Comparison of ENCODE assay signal across 1 cellular context in the genomic region with DNA sequence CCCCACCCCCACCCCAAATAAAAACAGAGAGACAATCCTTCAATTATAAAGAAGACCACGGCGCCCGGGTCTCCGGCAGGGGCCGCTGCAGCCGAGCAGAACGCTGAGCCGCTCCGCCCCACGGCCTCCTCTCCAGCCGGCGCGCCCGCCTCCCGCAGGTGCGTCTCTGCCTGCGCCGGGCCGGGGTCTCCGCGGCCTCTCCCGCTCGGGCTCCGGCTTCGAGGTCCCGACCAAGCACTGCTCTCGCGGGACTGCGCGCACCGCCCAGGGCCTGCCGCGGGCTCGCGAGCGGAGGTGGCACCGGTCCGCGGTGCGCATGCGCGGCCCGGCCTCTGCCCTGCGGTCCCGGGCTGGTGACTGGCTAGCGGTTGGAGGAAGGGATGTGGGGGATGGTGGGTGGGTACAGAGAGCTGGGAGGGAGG.
TF ChIP-seq lines count a peak whose summit lies in the region.

No MANE protein-coding gene starts in this region.

TF ChIP-seq in GM12878, 131 proteins besides CTCF, POLR2A, EP300 and RAD21 (continued from another document and continues in another):
- TF ChIP-seq BACH1 (IDR thresholded peaks at IDR 0.05; ENCODE audit: borderline replicate concordance) (peak; percentile 79), HDAC6 (IDR thresholded peaks at IDR 0.05; ENCODE audit: unreplicated experiment) (no peak), TAF1 (IDR thresholded peaks at IDR 0.05; ENCODE audit: borderline replicate concordance, low read depth, low read length) (0 out of 2 replicates have a peak, but pooled peaks have one; percentile 42), JUNB (IDR thresholded peaks at IDR 0.05) (no peak), LARP7 (IDR thresholded peaks at IDR 0.05) (peak; percentile 37; the same call in 1 of the 2 replicates), RELB (IDR thresholded peaks at IDR 0.05; ENCODE audit: low read depth) (no peak), ZNF24 (IDR thresholded peaks at IDR 0.05) (peak; percentile 58; the same call in 1 of the 2 replicates), MTA3 (IDR thresholded peaks at IDR 0.05; ENCODE audit: borderline replicate concordance, low read length) (no peak), TCF3 (IDR thresholded peaks at IDR 0.05; ENCODE audit: borderline replicate concordance, insufficient read depth, low read depth, low read length) (peak; percentile 41; the same call in 1 of the 2 replicates), CHD1 (IDR thresholded peaks at IDR 0.05; ENCODE audit: low read depth, low read length) (no peak), POU2F2 (IDR thresholded peaks at IDR 0.05; ENCODE audit: borderline replicate concordance, low read depth, low read length) (0 out of 3 replicates have a peak, but pooled peaks have one; percentile 31), ETV6 (conservative IDR thresholded peaks at IDR 0.05 in 1 of 2, IDR thresholded peaks at IDR 0.05 in 1 of 2; ENCODE audit: borderline replicate concordance in 1 of 2, low read depth in 1 of 2) (no peak), NFIC (IDR thresholded peaks at IDR 0.05; ENCODE audit: low read depth, low read length) (no peak), RAD51 (IDR thresholded peaks at IDR 0.05) (no peak), KAT2A (conservative IDR thresholded peaks at IDR 0.05; ENCODE audit: control insufficient read depth, low read depth, low read length) (no peak), SPI1 (IDR thresholded peaks at IDR 0.05; ENCODE audit: borderline replicate concordance, insufficient read depth, low read depth, low read length) (no peak), CHD4 (IDR thresholded peaks at IDR 0.05) (no peak), PML (IDR thresholded peaks at IDR 0.05; ENCODE audit: low read length) (no peak), PAX8 (IDR thresholded peaks at IDR 0.05) (no peak), ZNF207 (IDR thresholded peaks at IDR 0.05; ENCODE audit: borderline replicate concordance) (no peak), ZBED1 (IDR thresholded peaks at IDR 0.05; ENCODE audit: borderline replicate concordance) (no peak), PAX5 (IDR thresholded peaks at IDR 0.05; ENCODE audit: borderline replicate concordance, low read depth, low read length) (no peak), SREBF2 (IDR thresholded peaks at IDR 0.05; ENCODE audit: low read length) (no peak), SRF (IDR thresholded peaks at IDR 0.05; ENCODE audit: low read depth in 2 of 2, low read length in 2 of 2) (no peak), MEF2A (IDR thresholded peaks at IDR 0.05; ENCODE audit: insufficient read depth, low read depth, low read length) (no peak), IRF4 (IDR thresholded peaks at IDR 0.05; ENCODE audit: low read depth, low read length) (no peak), JUND (IDR thresholded peaks at IDR 0.05; ENCODE audit: low read depth, low read length) (no peak; the same call in 1 of the 2 replicates), CEBPB (IDR thresholded peaks at IDR 0.05; ENCODE audit: borderline replicate concordance in 1 of 2, low read depth in 2 of 2, low read length in 2 of 2) (no peak), EGR1 (IDR thresholded peaks at IDR 0.05; ENCODE audit: borderline replicate concordance in 1 of 2, low read depth in 2 of 2, low read length in 2 of 2) (0 out of 3 replicates have a peak, but pooled peaks of 1 of the 2 experiments have one; percentile 57), GABPA (IDR thresholded peaks at IDR 0.05; ENCODE audit: low read depth) (no peak), RELA (IDR thresholded peaks at IDR 0.05; ENCODE audit: borderline replicate concordance, partially characterized antibody) (peak; percentile 18), ZNF622 (IDR thresholded peaks at IDR 0.05) (no peak), PKNOX1 (IDR thresholded peaks at IDR 0.05) (no peak), MAX (IDR thresholded peaks at IDR 0.05; ENCODE audit: low read depth, low read length) (peak; percentile 31), NR2C1 (IDR thresholded peaks at IDR 0.05) (0 out of 2 replicates have a peak, but pooled peaks have one; percentile 29), TCF12 (IDR thresholded peaks at IDR 0.05; ENCODE audit: low read depth, low read length) (peak; percentile 52; the same call in 1 of the 2 replicates), FOXK2 (IDR thresholded peaks at IDR 0.05) (no peak), RUNX3 (IDR thresholded peaks at IDR 0.05; ENCODE audit: low read length) (peak; percentile 75), HDAC2 (IDR thresholded peaks at IDR 0.05) (no peak), CBX5 (IDR thresholded peaks at IDR 0.05; ENCODE audit: low read depth) (no peak), MYC (IDR thresholded peaks at IDR 0.05; ENCODE audit: insufficient read depth, insufficient read length, insufficient replicate concordance, low read length, severe bottlenecking) (no peak), ZNF384 (IDR thresholded peaks at IDR 0.05; ENCODE audit: borderline replicate concordance, low read depth, low read length) (no peak)
- TF ChIP-seq, protein P1, sequence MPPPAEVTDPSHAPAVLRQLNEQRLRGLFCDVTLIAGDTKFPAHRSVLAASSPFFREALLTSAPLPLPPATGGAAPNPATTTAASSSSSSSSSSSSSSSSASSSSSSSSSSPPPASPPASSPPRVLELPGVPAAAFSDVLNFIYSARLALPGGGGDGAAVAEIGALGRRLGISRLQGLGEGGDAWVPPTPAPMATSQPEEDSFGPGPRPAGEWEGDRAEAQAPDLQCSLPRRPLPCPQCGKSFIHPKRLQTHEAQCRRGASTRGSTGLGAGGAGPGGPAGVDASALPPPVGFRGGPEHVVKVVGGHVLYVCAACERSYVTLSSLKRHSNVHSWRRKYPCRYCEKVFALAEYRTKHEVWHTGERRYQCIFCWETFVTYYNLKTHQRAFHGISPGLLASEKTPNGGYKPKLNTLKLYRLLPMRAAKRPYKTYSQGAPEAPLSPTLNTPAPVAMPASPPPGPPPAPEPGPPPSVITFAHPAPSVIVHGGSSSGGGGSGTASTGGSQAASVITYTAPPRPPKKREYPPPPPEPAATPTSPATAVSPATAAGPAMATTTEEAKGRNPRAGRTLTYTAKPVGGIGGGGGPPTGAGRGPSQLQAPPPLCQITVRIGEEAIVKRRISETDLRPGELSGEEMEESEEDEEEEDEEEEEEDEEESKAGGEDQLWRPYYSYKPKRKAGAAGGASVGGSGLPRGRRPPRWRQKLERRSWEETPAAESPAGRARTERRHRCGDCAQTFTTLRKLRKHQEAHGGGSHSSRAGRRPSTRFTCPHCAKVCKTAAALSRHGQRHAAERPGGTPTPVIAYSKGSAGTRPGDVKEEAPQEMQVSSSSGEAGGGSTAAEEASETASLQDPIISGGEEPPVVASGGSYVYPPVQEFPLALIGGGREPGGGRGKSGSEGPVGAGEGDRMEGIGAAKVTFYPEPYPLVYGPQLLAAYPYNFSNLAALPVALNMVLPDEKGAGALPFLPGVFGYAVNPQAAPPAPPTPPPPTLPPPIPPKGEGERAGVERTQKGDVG (CRISPR knock-in tag; IDR thresholded peaks at IDR 0.05): no peak
- TF ChIP-seq, protein P2, sequence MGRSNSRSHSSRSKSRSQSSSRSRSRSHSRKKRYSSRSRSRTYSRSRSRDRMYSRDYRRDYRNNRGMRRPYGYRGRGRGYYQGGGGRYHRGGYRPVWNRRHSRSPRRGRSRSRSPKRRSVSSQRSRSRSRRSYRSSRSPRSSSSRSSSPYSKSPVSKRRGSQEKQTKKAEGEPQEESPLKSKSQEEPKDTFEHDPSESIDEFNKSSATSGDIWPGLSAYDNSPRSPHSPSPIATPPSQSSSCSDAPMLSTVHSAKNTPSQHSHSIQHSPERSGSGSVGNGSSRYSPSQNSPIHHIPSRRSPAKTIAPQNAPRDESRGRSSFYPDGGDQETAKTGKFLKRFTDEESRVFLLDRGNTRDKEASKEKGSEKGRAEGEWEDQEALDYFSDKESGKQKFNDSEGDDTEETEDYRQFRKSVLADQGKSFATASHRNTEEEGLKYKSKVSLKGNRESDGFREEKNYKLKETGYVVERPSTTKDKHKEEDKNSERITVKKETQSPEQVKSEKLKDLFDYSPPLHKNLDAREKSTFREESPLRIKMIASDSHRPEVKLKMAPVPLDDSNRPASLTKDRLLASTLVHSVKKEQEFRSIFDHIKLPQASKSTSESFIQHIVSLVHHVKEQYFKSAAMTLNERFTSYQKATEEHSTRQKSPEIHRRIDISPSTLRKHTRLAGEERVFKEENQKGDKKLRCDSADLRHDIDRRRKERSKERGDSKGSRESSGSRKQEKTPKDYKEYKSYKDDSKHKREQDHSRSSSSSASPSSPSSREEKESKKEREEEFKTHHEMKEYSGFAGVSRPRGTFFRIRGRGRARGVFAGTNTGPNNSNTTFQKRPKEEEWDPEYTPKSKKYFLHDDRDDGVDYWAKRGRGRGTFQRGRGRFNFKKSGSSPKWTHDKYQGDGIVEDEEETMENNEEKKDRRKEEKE (IDR thresholded peaks at IDR 0.05): peak; percentile 52; the same call in 1 of the 2 replicates
- TF ChIP-seq, protein P3, sequence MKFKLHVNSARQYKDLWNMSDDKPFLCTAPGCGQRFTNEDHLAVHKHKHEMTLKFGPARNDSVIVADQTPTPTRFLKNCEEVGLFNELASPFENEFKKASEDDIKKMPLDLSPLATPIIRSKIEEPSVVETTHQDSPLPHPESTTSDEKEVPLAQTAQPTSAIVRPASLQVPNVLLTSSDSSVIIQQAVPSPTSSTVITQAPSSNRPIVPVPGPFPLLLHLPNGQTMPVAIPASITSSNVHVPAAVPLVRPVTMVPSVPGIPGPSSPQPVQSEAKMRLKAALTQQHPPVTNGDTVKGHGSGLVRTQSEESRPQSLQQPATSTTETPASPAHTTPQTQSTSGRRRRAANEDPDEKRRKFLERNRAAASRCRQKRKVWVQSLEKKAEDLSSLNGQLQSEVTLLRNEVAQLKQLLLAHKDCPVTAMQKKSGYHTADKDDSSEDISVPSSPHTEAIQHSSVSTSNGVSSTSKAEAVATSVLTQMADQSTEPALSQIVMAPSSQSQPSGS (IDR thresholded peaks at IDR 0.05; ENCODE audit: low read length): no peak
- TF ChIP-seq, protein P4, sequence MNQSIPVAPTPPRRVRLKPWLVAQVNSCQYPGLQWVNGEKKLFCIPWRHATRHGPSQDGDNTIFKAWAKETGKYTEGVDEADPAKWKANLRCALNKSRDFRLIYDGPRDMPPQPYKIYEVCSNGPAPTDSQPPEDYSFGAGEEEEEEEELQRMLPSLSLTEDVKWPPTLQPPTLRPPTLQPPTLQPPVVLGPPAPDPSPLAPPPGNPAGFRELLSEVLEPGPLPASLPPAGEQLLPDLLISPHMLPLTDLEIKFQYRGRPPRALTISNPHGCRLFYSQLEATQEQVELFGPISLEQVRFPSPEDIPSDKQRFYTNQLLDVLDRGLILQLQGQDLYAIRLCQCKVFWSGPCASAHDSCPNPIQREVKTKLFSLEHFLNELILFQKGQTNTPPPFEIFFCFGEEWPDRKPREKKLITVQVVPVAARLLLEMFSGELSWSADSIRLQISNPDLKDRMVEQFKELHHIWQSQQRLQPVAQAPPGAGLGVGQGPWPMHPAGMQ (IDR thresholded peaks at IDR 0.05; ENCODE audit: borderline replicate concordance): no peak
- TF ChIP-seq, protein P5, sequence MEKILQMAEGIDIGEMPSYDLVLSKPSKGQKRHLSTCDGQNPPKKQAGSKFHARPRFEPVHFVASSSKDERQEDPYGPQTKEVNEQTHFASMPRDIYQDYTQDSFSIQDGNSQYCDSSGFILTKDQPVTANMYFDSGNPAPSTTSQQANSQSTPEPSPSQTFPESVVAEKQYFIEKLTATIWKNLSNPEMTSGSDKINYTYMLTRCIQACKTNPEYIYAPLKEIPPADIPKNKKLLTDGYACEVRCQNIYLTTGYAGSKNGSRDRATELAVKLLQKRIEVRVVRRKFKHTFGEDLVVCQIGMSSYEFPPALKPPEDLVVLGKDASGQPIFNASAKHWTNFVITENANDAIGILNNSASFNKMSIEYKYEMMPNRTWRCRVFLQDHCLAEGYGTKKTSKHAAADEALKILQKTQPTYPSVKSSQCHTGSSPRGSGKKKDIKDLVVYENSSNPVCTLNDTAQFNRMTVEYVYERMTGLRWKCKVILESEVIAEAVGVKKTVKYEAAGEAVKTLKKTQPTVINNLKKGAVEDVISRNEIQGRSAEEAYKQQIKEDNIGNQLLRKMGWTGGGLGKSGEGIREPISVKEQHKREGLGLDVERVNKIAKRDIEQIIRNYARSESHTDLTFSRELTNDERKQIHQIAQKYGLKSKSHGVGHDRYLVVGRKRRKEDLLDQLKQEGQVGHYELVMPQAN (conservative IDR thresholded peaks at IDR 0.05): 0 out of 2 replicates have a peak, but pooled peaks have one; percentile 51
- TF ChIP-seq, protein P6, sequence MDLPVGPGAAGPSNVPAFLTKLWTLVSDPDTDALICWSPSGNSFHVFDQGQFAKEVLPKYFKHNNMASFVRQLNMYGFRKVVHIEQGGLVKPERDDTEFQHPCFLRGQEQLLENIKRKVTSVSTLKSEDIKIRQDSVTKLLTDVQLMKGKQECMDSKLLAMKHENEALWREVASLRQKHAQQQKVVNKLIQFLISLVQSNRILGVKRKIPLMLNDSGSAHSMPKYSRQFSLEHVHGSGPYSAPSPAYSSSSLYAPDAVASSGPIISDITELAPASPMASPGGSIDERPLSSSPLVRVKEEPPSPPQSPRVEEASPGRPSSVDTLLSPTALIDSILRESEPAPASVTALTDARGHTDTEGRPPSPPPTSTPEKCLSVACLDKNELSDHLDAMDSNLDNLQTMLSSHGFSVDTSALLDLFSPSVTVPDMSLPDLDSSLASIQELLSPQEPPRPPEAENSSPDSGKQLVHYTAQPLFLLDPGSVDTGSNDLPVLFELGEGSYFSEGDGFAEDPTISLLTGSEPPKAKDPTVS (IDR thresholded peaks at IDR 0.05; ENCODE audit: low read depth, low read length): no peak
